In the genomic region with DNA sequence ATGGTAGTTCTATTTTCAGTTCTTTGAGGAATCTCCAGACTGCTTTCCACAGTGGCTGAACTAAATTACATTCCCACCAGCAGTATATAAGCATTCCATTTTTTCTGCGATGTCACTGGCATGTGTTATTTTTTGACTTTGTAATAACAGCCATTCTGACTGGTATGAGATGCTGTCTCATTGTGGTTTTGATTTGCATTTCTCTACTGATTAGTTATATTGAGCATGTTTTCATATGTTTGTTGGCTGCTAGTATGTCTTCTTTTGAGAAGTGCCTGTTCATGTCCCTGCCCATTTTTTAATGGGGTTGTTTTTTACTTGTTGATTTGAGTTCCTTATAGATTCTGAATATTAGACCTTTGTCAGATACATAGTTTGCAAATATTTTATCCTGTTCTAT, we compare ENCODE assay signal across 28 cellular contexts.
DNase-seq lines count a peak whose midpoint lies in the region; ATAC-seq, FAIRE-seq and TF ChIP-seq lines count a peak whose summit lies in the region.
"Had no signal": no experiment of that assay in that cellular context is flagged by ENCODE, and none has a peak within 500 bp of the region (broad histone marks: within the 10 kb centered on the region; RNA-seq: fewer than 3 reads in every experiment).

No MANE protein-coding gene starts in this region.

- no peaks in the 10 kb centered on the region for H4K20me1 ChIP-seq in K562 (replicated peaks; ENCODE audit: control insufficient read depth, insufficient read depth, low read length)

- no peak overlapping the region for H3K9ac ChIP-seq in K562 (ENCODE audit: insufficient read depth in 1 of 2, low read depth in 2 of 2, low read length in 2 of 2)
- H3K9ac ChIP-seq: KMS-11 had no signal

- H3K79me2 ChIP-seq in K562 (ENCODE audit: control insufficient read depth, insufficient read depth, low read length), result peaks cover 59% of the 10 kb centered on the region

- H3K27ac ChIP-seq in K562 (ENCODE audit: extremely low read depth, low read depth, low read length), result peak overlapping the region; percentile 55; the same call in 2 of the 3 replicates
- H3K27ac ChIP-seq in thyroid gland, result no peak overlapping the region
- H3K27ac ChIP-seq: A549, breast epithelium, KMS-11, neutrophil had no signal

- POLR2A ChIA-PET in K562 (lab: Yijun Ruan, JAX), result interaction anchor here (0.9 kb wide), 1 partner anchor 10 kb away, joined by 3 read pairs; no protein-coding TSS in a partner anchor

- H3K36me3 ChIP-seq in K562 (ENCODE audit: control insufficient read depth, insufficient read depth, low read length) (0 out of 3 replicates have a peak, but pooled peaks cover 2% of the 10 kb centered on the region), thyroid gland (no peaks in the 10 kb centered on the region)
- H3K36me3 ChIP-seq: BE2C, breast epithelium, neutrophil had no signal

- H3K4me3 Mint-ChIP-seq in stimulated activated effector memory CD8-positive, alpha-beta T cell treated with anti-CD3 and anti-CD28 coated beads, Interleukin-12 subunit alpha, Interleukin-12 subunit beta, amount 100 ng/mL, for 72 hours, result no peak overlapping the region
- H3K4me3 Mint-ChIP-seq: type B pancreatic cell had no signal

- TF ChIP-seq CTCF in AG10803 (conservative IDR thresholded peaks at IDR 0.05; ENCODE audit: low read length) (no peak), K562 (IDR thresholded peaks at IDR 0.05 in 2 of 3, conservative IDR thresholded peaks at IDR 0.05 in 1 of 3; ENCODE audit: insufficient read depth in 2 of 3, low read depth in 1 of 3, low read length in 3 of 3) (no peak), fibroblast of villous mesenchyme (IDR thresholded peaks at IDR 0.05; ENCODE audit: insufficient read depth, low read depth, low read length) (no peak), thyroid gland (IDR thresholded peaks at IDR 0.05) (no peak)

- DNase-seq in AG10803 (ENCODE audit: low read depth) (peak; percentile 35), NAMALWA (ENCODE audit: low spot score) (peak; percentile 4), K562 (ENCODE audit: extremely low read depth in 1 of 4, low spot score in 3 of 4) (peak in 1 of 4 experiments; percentile 16), fibroblast of villous mesenchyme (ENCODE audit: low read depth) (peak; percentile 33), thyroid gland (no peak), NCI-H345 (lab: John Stamatoyannopoulos, UW) (no peak), OCI-M2 (lab: John Stamatoyannopoulos, UW; ENCODE audit: unreplicated experiment) (no peak)
- no peak for DNase-seq in stimulated activated effector memory CD8-positive, alpha-beta T cell treated with anti-CD3 and anti-CD28 coated beads, Interleukin-12 subunit alpha, Interleukin-12 subunit beta, amount 100 ng/mL, for 72 hours (ENCODE audit: low spot score in 2 of 2)
- DNase-seq: activated CD4-positive, alpha-beta T cell treated with anti-CD3 and anti-CD28 coated beads, Interleukin-2, amount 50 U/mL, for 4 hours; activated CD4-positive, CD25-positive, alpha-beta regulatory T cell; activated gamma-delta T cell; BE2C; cortex of kidney; DND-41; head of caudate nucleus; left cardiac atrium; MV-4-11; NCI-H2171; NCI-H526; stimulated activated CD8-positive, alpha-beta memory T cell treated with anti-CD3 and anti-CD28 coated beads, Interleukin-4, amount 100 ng/mL, for 48 hours; T-helper 9 cell had no signal

- H3K9me1 ChIP-seq in K562 (ENCODE audit: control insufficient read depth, insufficient read depth, low read length), result no peaks in the 10 kb centered on the region

- intact Hi-C loops in K562 (cut with micrococcal nuclease), result no loop called here
- intact Hi-C loops in thyroid gland (cut with DNase I), result no loop called here

- 17% methylated on average over 1 of the region's 1 CpG for WGBS in K562 (ENCODE audit: insufficient coverage, low coverage, missing lambda C conversion rate)
- 86 to 90% methylated on average over 1 of the region's 1 CpG for WGBS in thyroid gland, 2 donors

- 0 out of 2 replicates have a peak, but pooled peaks have one; percentile 30 for TF ChIP-seq EP300 in K562 (IDR thresholded peaks at IDR 0.05; ENCODE audit: low read length)

- TF ChIP-seq POLR2A in K562 (conservative IDR thresholded peaks at IDR 0.05), result no peak
- TF ChIP-seq POLR2A in thyroid gland (IDR thresholded peaks at IDR 0.05), result no peak

- peak overlapping the region; percentile 23; the same call in 1 of the 2 replicates for H2AFZ ChIP-seq in K562 (ENCODE audit: low read depth, low read length)

- H3K9me3 ChIP-seq in K562 (replicated peaks; ENCODE audit: control insufficient read depth, insufficient read depth, low read depth, low read length) (peaks cover 4% of the 10 kb centered on the region), thyroid gland (no peaks in the 10 kb centered on the region)
- H3K9me3 ChIP-seq: breast epithelium, neutrophil had no signal

- ATAC-seq in K562, result peak; percentile 59
- ATAC-seq in stimulated activated effector memory CD8-positive, alpha-beta T cell treated with anti-CD3 and anti-CD28 coated beads, Interleukin-12 subunit alpha, Interleukin-12 subunit beta, amount 100 ng/mL, for 72 hours, result no peak
- ATAC-seq: A549, GM12878, left cardiac atrium, SK-N-SH treated with all-trans-retinoic acid at 6 μM for 48 hours had no signal

- H3K27me3 ChIP-seq in K562 (ENCODE audit: control insufficient read depth in 2 of 2, insufficient read depth in 2 of 2, low read length in 2 of 2), result no peaks in the 10 kb centered on the region
- no peaks in the 10 kb centered on the region for H3K27me3 ChIP-seq in thyroid gland
- H3K27me3 ChIP-seq: BE2C, breast epithelium, neutrophil had no signal

- H3K36me3 Mint-ChIP-seq in stimulated activated effector memory CD8-positive, alpha-beta T cell treated with anti-CD3 and anti-CD28 coated beads, Interleukin-12 subunit alpha, Interleukin-12 subunit beta, amount 100 ng/mL, for 72 hours, result no peaks in the 10 kb centered on the region

- no TSS peak for BruUV-seq in K562 (replicated peaks; lab: Mats Ljungman, UMichigan)

- in situ Hi-C loops in K562 (cut with MboI), result no loop called here

- TF ChIP-seq RAD21 in K562 (CRISPR knock-in tag; conservative IDR thresholded peaks at IDR 0.05 in 1 of 2, IDR thresholded peaks at IDR 0.05 in 1 of 2), result no peak

- no peak overlapping the region for H3K27ac Mint-ChIP-seq in stimulated activated effector memory CD8-positive, alpha-beta T cell treated with anti-CD3 and anti-CD28 coated beads, Interleukin-12 subunit alpha, Interleukin-12 subunit beta, amount 100 ng/mL, for 72 hours
- H3K27ac Mint-ChIP-seq: type B pancreatic cell had no signal

- H3K4me1 ChIP-seq in K562 (replicated peaks in 1 of 2; ENCODE audit: control insufficient read depth in 2 of 2, insufficient read depth in 2 of 2, low read length in 2 of 2) (peaks cover 0 to 15% of the 10 kb centered on the region in 2 experiments; a peak in 2 of 5 replicates), thyroid gland (no peaks in the 10 kb centered on the region)
- H3K4me1 ChIP-seq: A549, breast epithelium had no signal

- no peak overlapping the region for H3K4me2 ChIP-seq in K562 (ENCODE audit: insufficient read depth, low read length)
- H3K4me2 ChIP-seq: A549, KMS-11 had no signal

- no peaks in the 10 kb centered on the region for H3K9me3 Mint-ChIP-seq in stimulated activated effector memory CD8-positive, alpha-beta T cell treated with anti-CD3 and anti-CD28 coated beads, Interleukin-12 subunit alpha, Interleukin-12 subunit beta, amount 100 ng/mL, for 72 hours
- H3K9me3 Mint-ChIP-seq: type B pancreatic cell had no signal

- no peak for FAIRE-seq in K562 (lab: Jason Lieb, UNC)
- FAIRE-seq: A549, GM12878 had no signal

- CTCF ChIA-PET in K562 (lab: Yijun Ruan, JAX; ENCODE audit: low intra/inter-chr PET ratio), result no interaction called here

- H3K4me1 Mint-ChIP-seq in stimulated activated effector memory CD8-positive, alpha-beta T cell treated with anti-CD3 and anti-CD28 coated beads, Interleukin-12 subunit alpha, Interleukin-12 subunit beta, amount 100 ng/mL, for 72 hours, result peaks cover 15% of the 10 kb centered on the region

- no peak overlapping the region for H3K4me3 ChIP-seq in AG10803 (ENCODE audit: low read length)
- no peak overlapping the region for H3K4me3 ChIP-seq in K562
- no peak overlapping the region for H3K4me3 ChIP-seq in fibroblast of villous mesenchyme (ENCODE audit: low read depth, low read length)
- H3K4me3 ChIP-seq in thyroid gland (replicated peaks in 1 of 3), result no peak overlapping the region
- H3K4me3 ChIP-seq: A549, breast epithelium, GM12878 had no signal

TF ChIP-seq in K562, 482 proteins besides CTCF, POLR2A, EP300 and RAD21 (continues in another document):
- TF ChIP-seq, protein P1, sequence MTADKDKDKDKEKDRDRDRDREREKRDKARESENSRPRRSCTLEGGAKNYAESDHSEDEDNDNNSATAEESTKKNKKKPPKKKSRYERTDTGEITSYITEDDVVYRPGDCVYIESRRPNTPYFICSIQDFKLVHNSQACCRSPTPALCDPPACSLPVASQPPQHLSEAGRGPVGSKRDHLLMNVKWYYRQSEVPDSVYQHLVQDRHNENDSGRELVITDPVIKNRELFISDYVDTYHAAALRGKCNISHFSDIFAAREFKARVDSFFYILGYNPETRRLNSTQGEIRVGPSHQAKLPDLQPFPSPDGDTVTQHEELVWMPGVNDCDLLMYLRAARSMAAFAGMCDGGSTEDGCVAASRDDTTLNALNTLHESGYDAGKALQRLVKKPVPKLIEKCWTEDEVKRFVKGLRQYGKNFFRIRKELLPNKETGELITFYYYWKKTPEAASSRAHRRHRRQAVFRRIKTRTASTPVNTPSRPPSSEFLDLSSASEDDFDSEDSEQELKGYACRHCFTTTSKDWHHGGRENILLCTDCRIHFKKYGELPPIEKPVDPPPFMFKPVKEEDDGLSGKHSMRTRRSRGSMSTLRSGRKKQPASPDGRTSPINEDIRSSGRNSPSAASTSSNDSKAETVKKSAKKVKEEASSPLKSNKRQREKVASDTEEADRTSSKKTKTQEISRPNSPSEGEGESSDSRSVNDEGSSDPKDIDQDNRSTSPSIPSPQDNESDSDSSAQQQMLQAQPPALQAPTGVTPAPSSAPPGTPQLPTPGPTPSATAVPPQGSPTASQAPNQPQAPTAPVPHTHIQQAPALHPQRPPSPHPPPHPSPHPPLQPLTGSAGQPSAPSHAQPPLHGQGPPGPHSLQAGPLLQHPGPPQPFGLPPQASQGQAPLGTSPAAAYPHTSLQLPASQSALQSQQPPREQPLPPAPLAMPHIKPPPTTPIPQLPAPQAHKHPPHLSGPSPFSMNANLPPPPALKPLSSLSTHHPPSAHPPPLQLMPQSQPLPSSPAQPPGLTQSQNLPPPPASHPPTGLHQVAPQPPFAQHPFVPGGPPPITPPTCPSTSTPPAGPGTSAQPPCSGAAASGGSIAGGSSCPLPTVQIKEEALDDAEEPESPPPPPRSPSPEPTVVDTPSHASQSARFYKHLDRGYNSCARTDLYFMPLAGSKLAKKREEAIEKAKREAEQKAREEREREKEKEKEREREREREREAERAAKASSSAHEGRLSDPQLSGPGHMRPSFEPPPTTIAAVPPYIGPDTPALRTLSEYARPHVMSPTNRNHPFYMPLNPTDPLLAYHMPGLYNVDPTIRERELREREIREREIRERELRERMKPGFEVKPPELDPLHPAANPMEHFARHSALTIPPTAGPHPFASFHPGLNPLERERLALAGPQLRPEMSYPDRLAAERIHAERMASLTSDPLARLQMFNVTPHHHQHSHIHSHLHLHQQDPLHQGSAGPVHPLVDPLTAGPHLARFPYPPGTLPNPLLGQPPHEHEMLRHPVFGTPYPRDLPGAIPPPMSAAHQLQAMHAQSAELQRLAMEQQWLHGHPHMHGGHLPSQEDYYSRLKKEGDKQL (CRISPR knock-in tag; IDR thresholded peaks at IDR 0.05; ENCODE audit: borderline replicate concordance), result no peak

Comparison
In these comparisons a context has a peak if more than half of its experiments do, and no peak if none do; other contexts are left out.
1. DNase-seq: peak in AG10803 (single experiment), NAMALWA (single experiment) and fibroblast of villous mesenchyme (single experiment); none in thyroid gland (0 of 2), NCI-H345 (single experiment), stimulated activated effector memory CD8-positive, alpha-beta T cell treated with anti-CD3 and anti-CD28 coated beads, Interleukin-12 subunit alpha, Interleukin-12 subunit beta, amount 100 ng/mL, for 72 hours (0 of 2) and OCI-M2 (single experiment).